ENCODE assay signal across 18 cellular contexts in the genomic region with DNA sequence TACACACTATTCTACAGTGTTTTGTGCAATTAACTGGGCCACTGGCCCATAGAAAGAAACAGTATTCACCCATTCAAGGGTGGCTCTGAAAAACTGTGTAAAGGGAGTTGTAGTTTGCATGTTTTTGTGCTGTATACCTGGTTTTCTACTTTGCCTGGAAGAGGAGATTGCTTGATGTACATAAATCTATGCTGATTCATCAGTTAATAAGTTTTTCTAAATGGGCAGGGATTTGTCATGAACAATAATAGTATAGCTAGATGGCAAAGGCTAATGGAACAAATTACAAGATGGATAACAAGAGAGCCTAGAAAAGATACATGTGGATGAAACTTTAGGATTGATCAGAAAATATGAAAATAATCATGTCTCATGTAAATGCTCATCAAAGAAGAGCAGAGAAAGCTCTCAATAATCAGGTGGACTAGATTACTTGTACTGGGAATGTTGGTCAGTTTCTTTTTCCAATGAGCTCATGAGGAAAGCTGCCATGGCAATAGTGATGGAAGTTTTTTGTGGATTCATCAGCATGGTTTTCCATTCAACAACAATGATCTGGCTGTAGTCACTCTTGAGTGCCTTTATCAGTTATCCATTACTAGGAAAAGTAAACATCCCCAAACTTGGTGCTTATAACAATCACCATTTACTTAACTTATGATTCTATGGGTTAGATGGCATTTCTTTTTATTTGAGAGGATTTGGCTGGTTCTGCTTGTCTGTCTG.
A peak's percentile ranks its signal among the peaks of the same experiment; 100 is the strongest.
DNase-seq lines count a peak whose midpoint lies in the region; ATAC-seq, FAIRE-seq and TF ChIP-seq lines count a peak whose summit lies in the region.
"Had no signal": no experiment of that assay in that cellular context is flagged by ENCODE, and none has a peak within 500 bp of the region (broad histone marks: within the 10 kb centered on the region; RNA-seq: fewer than 3 reads in every experiment).

No MANE protein-coding gene starts in this region.

- H3K4ac ChIP-seq in IMR-90 (ENCODE audit: low read depth, low read length): no peak overlapping the region

- CTCF ChIA-PET in A549 (lab: Yijun Ruan, JAX) (interaction anchor here (0.8 kb wide), 1 partner anchor 16 kb away, joined by 3 read pairs; no protein-coding TSS in a partner anchor), IMR-90 (lab: Yijun Ruan, JAX) (interaction anchor here (0.5 to 1.0 kb wide), 2 partner anchors 11 to 16 kb away, joined by 3 read pairs; no protein-coding TSS in a partner anchor)

- H3K4me3 ChIP-seq in A549 (no peak overlapping the region), IMR-90 (ENCODE audit: insufficient read depth, low read depth, low read length) (no peak overlapping the region), neural progenitor cell (no peak overlapping the region), tibial nerve (no peak overlapping the region), uterus (no peak overlapping the region)
- H3K4me3 ChIP-seq: BLaER1 treated with 17β-estradiol and CSF1 and Interleukin-3, amounts not matched to agents 10 nM and 100 nM; GM23248; HAP-1 had no signal

- DNase-seq in A549 (ENCODE audit: low read depth in 1 of 2, low spot score in 1 of 2) (no peak), IMR-90 (no peak), glomerular visceral epithelial cell (ENCODE audit: extremely low spot score) (peak; percentile 3), neural progenitor cell (ENCODE audit: low spot score) (no peak), tibial nerve (ENCODE audit: low spot score in 2 of 2) (no peak), uterus (no peak), iPS-NIHi7 (ENCODE audit: extremely low spot score) (no peak), GM13977 (ENCODE audit: low spot score) (no peak)
- DNase-seq: 8988T; Caco-2; CD4-positive, alpha-beta T cell; DMS79 treated with DMSO at 0.1 percent for 48 hours; GF-D8; GM23248; KBM-7 had no signal

- no peaks in the 10 kb centered on the region for H3K79me2 ChIP-seq in neural progenitor cell (ENCODE audit: low read depth)

- POLR2A ChIA-PET in A549 (lab: Yijun Ruan, JAX): no interaction called here
- POLR2A ChIA-PET in IMR-90 (lab: Charles Lee; ENCODE audit: unreplicated experiment): no interaction called here

- TF ChIP-seq POLR2A in A549 (IDR thresholded peaks at IDR 0.05; ENCODE audit: low read length): no peak
- no peak for TF ChIP-seq POLR2A in IMR-90 (IDR thresholded peaks at IDR 0.05; ENCODE audit: low read depth, low read length)
- TF ChIP-seq POLR2A in tibial nerve (IDR thresholded peaks at IDR 0.05): no peak
- TF ChIP-seq POLR2A in uterus (IDR thresholded peaks at IDR 0.05): no peak

- no peaks in the 10 kb centered on the region for H3K36me3 ChIP-seq in IMR-90 (ENCODE audit: control insufficient read depth, insufficient read depth, low read length)
- no peaks in the 10 kb centered on the region for H3K36me3 ChIP-seq in neural progenitor cell
- no peaks in the 10 kb centered on the region for H3K36me3 ChIP-seq in tibial nerve
- no peaks in the 10 kb centered on the region for H3K36me3 ChIP-seq in uterus
- H3K36me3 ChIP-seq: BLaER1 treated with 17β-estradiol and CSF1 and Interleukin-3, amounts not matched to agents 10 nM and 100 nM; HAP-1 had no signal

- H4K91ac ChIP-seq in IMR-90 (ENCODE audit: insufficient read depth, low read depth, low read length): no peak overlapping the region

- no peak overlapping the region for H2BK15ac ChIP-seq in IMR-90 (ENCODE audit: low read depth, low read length)

- no peaks in the 10 kb centered on the region for H3K9me1 ChIP-seq in IMR-90 (ENCODE audit: insufficient read depth, low read length)

- H3K9me3 ChIP-seq in A549: no peaks in the 10 kb centered on the region
- H3K9me3 ChIP-seq in IMR-90 (ENCODE audit: control insufficient read depth, insufficient read depth, low read length): no peaks in the 10 kb centered on the region
- H3K9me3 ChIP-seq in neural progenitor cell (ENCODE audit: low read depth): no peaks in the 10 kb centered on the region
- H3K9me3 ChIP-seq in tibial nerve: no peaks in the 10 kb centered on the region
- H3K9me3 ChIP-seq in uterus: no peaks in the 10 kb centered on the region
- H3K9me3 ChIP-seq: BLaER1 treated with 17β-estradiol and CSF1 and Interleukin-3, amounts not matched to agents 10 nM and 100 nM; Caco-2; HAP-1 had no signal

- H2AK5ac ChIP-seq in IMR-90 (ENCODE audit: low read depth, low read length): no peak overlapping the region

- no peaks in the 10 kb centered on the region for H4K20me1 ChIP-seq in IMR-90 (ENCODE audit: insufficient read depth, low read length)
- no peaks in the 10 kb centered on the region for H4K20me1 ChIP-seq in neural progenitor cell (ENCODE audit: low read depth)
- H4K20me1 ChIP-seq: BLaER1 treated with 17β-estradiol and CSF1 and Interleukin-3, amounts not matched to agents 10 nM and 100 nM had no signal

- no peak overlapping the region for H3K14ac ChIP-seq in IMR-90 (replicated peaks; ENCODE audit: low read depth, low read length)

- ATAC-seq in A549 (no peak), IMR-90 (ENCODE audit: low read depth) (no peak)

- H3K79me1 ChIP-seq in IMR-90 (ENCODE audit: low read depth in 1 of 2, low read length in 2 of 2): no peaks in the 10 kb centered on the region

- H3K27ac ChIP-seq in A549 (no peak overlapping the region), IMR-90 (ENCODE audit: insufficient read depth, low read length) (no peak overlapping the region), neural progenitor cell (no peak overlapping the region), tibial nerve (no peak overlapping the region), uterus (no peak overlapping the region)
- H3K27ac ChIP-seq: BLaER1 treated with 17β-estradiol and CSF1 and Interleukin-3, amounts not matched to agents 10 nM and 100 nM; GM23248 had no signal

- no peak overlapping the region for H3K9ac ChIP-seq in IMR-90 (ENCODE audit: low read depth, low read length)
- no peak overlapping the region for H3K9ac ChIP-seq in neural progenitor cell
- H3K9ac ChIP-seq: BLaER1 treated with 17β-estradiol and CSF1 and Interleukin-3, amounts not matched to agents 10 nM and 100 nM; GM23248 had no signal

- H3K36me3 Mint-ChIP-seq in neural progenitor cell: no peaks in the 10 kb centered on the region

- no peak overlapping the region for H4K8ac ChIP-seq in IMR-90 (ENCODE audit: low read depth in 2 of 2, low read length in 2 of 2)

- H3K23ac ChIP-seq in IMR-90 (ENCODE audit: low read depth, low read length): no peak overlapping the region

- H3K4me2 ChIP-seq in A549 (no peak overlapping the region), IMR-90 (ENCODE audit: low read depth, low read length) (no peak overlapping the region), neural progenitor cell (no peak overlapping the region)
- H3K4me2 ChIP-seq: BLaER1 treated with 17β-estradiol and CSF1 and Interleukin-3, amounts not matched to agents 10 nM and 100 nM had no signal

- no peak overlapping the region for H2BK20ac ChIP-seq in IMR-90 (ENCODE audit: low read depth, low read length)

- H3K9me3 Mint-ChIP-seq in neural progenitor cell: no peaks in the 10 kb centered on the region

- TF ChIP-seq CTCF in A549 (IDR thresholded peaks at IDR 0.05): no peak
- no peak for TF ChIP-seq CTCF in IMR-90 (conservative IDR thresholded peaks at IDR 0.05; ENCODE audit: low read depth, low read length)
- TF ChIP-seq CTCF in neural progenitor cell (IDR thresholded peaks at IDR 0.05): no peak
- TF ChIP-seq CTCF in tibial nerve (IDR thresholded peaks at IDR 0.05): no peak
- no peak for TF ChIP-seq CTCF in uterus (IDR thresholded peaks at IDR 0.05)
- TF ChIP-seq CTCF in GM13977 (IDR thresholded peaks at IDR 0.05; ENCODE audit: extremely low read depth, insufficient read depth, missing control alignments): no peak

- TF ChIP-seq EP300 in A549 (IDR thresholded peaks at IDR 0.05) (no peak), tibial nerve (IDR thresholded peaks at IDR 0.05) (no peak)

- peak overlapping the region; percentile 22 for H3K27ac Mint-ChIP-seq in neural progenitor cell
- H3K27ac Mint-ChIP-seq: B cell; CD4-positive, alpha-beta T cell had no signal

- dilution Hi-C loops in IMR-90 (cut with HindIII; ENCODE audit: low sequenced_read_pairs, unreplicated experiment): no loop called here

- H3K4me3 Mint-ChIP-seq in neural progenitor cell: no peak overlapping the region
- H3K4me3 Mint-ChIP-seq: B cell; CD4-positive, alpha-beta T cell had no signal

- H3K4me1 ChIP-seq in A549 (0 out of 3 replicates have a peak, but pooled peaks cover 3% of the 10 kb centered on the region), IMR-90 (ENCODE audit: control insufficient read depth, insufficient read depth, low read length) (no peaks in the 10 kb centered on the region), neural progenitor cell (peaks cover 10% of the 10 kb centered on the region), tibial nerve (no peaks in the 10 kb centered on the region), uterus (no peaks in the 10 kb centered on the region)
- H3K4me1 ChIP-seq: BLaER1 treated with 17β-estradiol and CSF1 and Interleukin-3, amounts not matched to agents 10 nM and 100 nM; Caco-2; HAP-1 had no signal

- in situ Hi-C loops in IMR-90 (cut with MboI; ENCODE audit: low sequenced_read_pairs): no loop called here
- in situ Hi-C loops in GM13977 (cut with MboI; ENCODE audit: low pct_unique_long_range_greater_than_20kb, low sequenced_read_pairs, unreplicated experiment): no loop called here

- no peak overlapping the region for H2AK9ac ChIP-seq in IMR-90 (replicated peaks; ENCODE audit: low read depth, low read length, poor library complexity)

- no peaks in the 10 kb centered on the region for H3K4me1 Mint-ChIP-seq in neural progenitor cell
- H3K4me1 Mint-ChIP-seq: B cell had no signal

- H2AFZ ChIP-seq in IMR-90 (replicated peaks; ENCODE audit: low read length, poor library complexity) (no peak overlapping the region), neural progenitor cell (replicated peaks) (no peak overlapping the region)
- H2AFZ ChIP-seq: GM23248 had no signal

- H2BK5ac ChIP-seq in IMR-90 (ENCODE audit: low read depth, low read length, poor library complexity, severe bottlenecking): no peak overlapping the region

- intact Hi-C loops in IMR-90 (cut with micrococcal nuclease): loop anchor here (2.0 kb wide), 1 partner anchor 18 kb away; no protein-coding TSS in a partner anchor
- intact Hi-C loops in uterus (cut with DNase I; ENCODE audit: low total_unique reads): no loop called here

- TF ChIP-seq RAD21 in A549 (conservative IDR thresholded peaks at IDR 0.05 in 1 of 2, IDR thresholded peaks at IDR 0.05 in 1 of 2): no peak
- TF ChIP-seq RAD21 in IMR-90 (IDR thresholded peaks at IDR 0.05; ENCODE audit: low read length): no peak

- H3K27me3 Mint-ChIP-seq in neural progenitor cell (ENCODE audit: insufficient read depth, low read depth): peaks cover 3% of the 10 kb centered on the region
- H3K27me3 Mint-ChIP-seq: B cell; CD4-positive, alpha-beta T cell had no signal

- no peak overlapping the region for H2BK120ac ChIP-seq in IMR-90 (ENCODE audit: low read depth, low read length)

- no peak overlapping the region for H3K18ac ChIP-seq in IMR-90 (ENCODE audit: low read depth, low read length)

- peak; percentile 32 for FAIRE-seq in A549 (lab: Jason Lieb, UNC)

- no TSS peak for BruUV-seq in IMR-90 (replicated peaks; lab: Mats Ljungman, UMichigan)

- no peaks in the 10 kb centered on the region for H3F3A ChIP-seq in neural progenitor cell (ENCODE audit: low read depth)

- no peak overlapping the region for H4K5ac ChIP-seq in IMR-90 (ENCODE audit: low read depth, low read length)

- no peaks in the 10 kb centered on the region for H3K27me3 ChIP-seq in IMR-90 (ENCODE audit: control insufficient read depth, insufficient read depth, low read length)
- no peaks in the 10 kb centered on the region for H3K27me3 ChIP-seq in neural progenitor cell
- H3K27me3 ChIP-seq in tibial nerve: no peaks in the 10 kb centered on the region
- H3K27me3 ChIP-seq in uterus: no peaks in the 10 kb centered on the region
- H3K27me3 ChIP-seq: BLaER1 treated with 17β-estradiol and CSF1 and Interleukin-3, amounts not matched to agents 10 nM and 100 nM had no signal

- H3K56ac ChIP-seq in IMR-90 (ENCODE audit: extremely low read depth, insufficient read depth, low read length): no peak overlapping the region
